Comparison of ENCODE assay signal across 1 cellular context in genomic region chr2:20648207-20648606, GRCh38.
TF ChIP-seq lines count a peak whose summit lies in the region.

No MANE protein-coding gene starts in this region.

TF ChIP-seq in liver, 16 proteins besides CTCF, POLR2A, EP300 and RAD21 (continued from another document):
- TF ChIP-seq ATF3 (IDR thresholded peaks at IDR 0.05), result no peak
- no peak for TF ChIP-seq ZBTB33 (IDR thresholded peaks at IDR 0.05)
- TF ChIP-seq HNF4A (conservative IDR thresholded peaks at IDR 0.05), result peak; percentile 72 to 78
